In the genomic region with DNA sequence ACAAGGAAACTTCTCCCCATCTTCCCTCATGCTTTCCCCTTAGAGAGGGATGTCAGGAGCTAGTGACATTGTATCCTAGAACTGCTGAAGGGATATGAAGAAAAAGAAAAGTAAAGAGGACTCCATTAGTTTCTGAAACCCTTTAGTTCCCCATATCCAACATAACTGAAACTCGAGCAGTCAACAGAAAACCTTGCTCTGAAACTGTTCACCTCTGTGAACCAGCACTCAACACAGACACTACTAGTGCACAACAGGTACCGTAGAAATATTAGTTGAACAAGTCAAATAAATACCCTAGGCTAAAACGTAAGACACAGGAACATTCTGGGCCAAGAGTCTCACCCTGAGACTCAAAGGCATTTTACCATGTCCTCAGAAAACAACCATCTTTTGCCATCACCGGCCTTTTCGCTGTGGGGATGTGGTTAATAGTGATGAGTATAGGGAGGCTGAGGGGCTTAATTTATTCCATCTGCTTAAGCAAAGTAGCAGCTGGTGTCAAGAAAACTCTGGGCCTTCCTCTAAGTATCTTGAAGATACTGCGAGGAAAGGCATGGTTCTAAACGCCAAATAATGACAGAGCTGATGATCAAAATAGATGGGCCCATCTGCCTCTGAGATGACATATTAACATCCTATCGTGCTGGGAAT, we compare ENCODE assay signal across 16 cellular contexts.
A peak's percentile ranks its signal among the peaks of the same experiment; 100 is the strongest.
DNase-seq lines count a peak whose midpoint lies in the region; ATAC-seq and TF ChIP-seq lines count a peak whose summit lies in the region.
"Had no signal": no experiment of that assay in that cellular context is flagged by ENCODE, and none has a peak within 500 bp of the region (broad histone marks: within the 10 kb centered on the region; RNA-seq: fewer than 3 reads in every experiment).

No MANE protein-coding gene starts in this region.

- H3K27me3 Mint-ChIP-seq in activated naive CD8-positive, alpha-beta T cell treated with anti-CD3 and anti-CD28 coated beads, Interleukin-2, amount 50 U/mL, for 24 hours = no peaks in the 10 kb centered on the region
- no peaks in the 10 kb centered on the region for H3K27me3 Mint-ChIP-seq in activated naive CD4-positive, alpha-beta T cell treated with anti-CD3 and anti-CD28 coated beads, Interleukin-2, amount 10 ng/mL, durations not matched to agents 7 days and 5 days
- H3K27me3 Mint-ChIP-seq: activated naive CD8-positive, alpha-beta T cell treated with anti-CD3 and anti-CD28 coated beads for 36 hours had no signal

- peak overlapping the region; percentile 26 for H3K27ac ChIP-seq in OCI-LY1 (ENCODE audit: low read depth, low read length, poor library complexity, severe bottlenecking)
- no peak overlapping the region for H3K27ac ChIP-seq in Peyer's patch

- CTCF ChIA-PET in activated naive CD4-positive, alpha-beta T cell treated with anti-CD3 and anti-CD28 coated beads, Interleukin-2, amount 10 ng/mL, durations not matched to agents 7 days and 5 days (lab: Charles Lee) = no interaction called here

- no peak overlapping the region for H3K9ac ChIP-seq in OCI-LY1 (ENCODE audit: low read length)

- no peak for DNase-seq in Peyer's patch
- DNase-seq in COR-L47 (lab: John Stamatoyannopoulos, UW) = no peak
- no peak for DNase-seq in activated naive CD8-positive, alpha-beta T cell treated with anti-CD3 and anti-CD28 coated beads, Interleukin-2, amount 50 U/mL, for 24 hours
- no peak for DNase-seq in activated naive CD4-positive, alpha-beta T cell treated with anti-CD3 and anti-CD28 coated beads, Interleukin-2, amount 10 ng/mL, durations not matched to agents 7 days and 5 days
- DNase-seq: activated CD4-positive, alpha-beta T cell treated with anti-CD3 and anti-CD28 coated beads for 4 hours; activated naive CD8-positive, alpha-beta T cell treated with anti-CD3 and anti-CD28 coated beads for 36 hours; effector CD8-positive, alpha-beta T cell; hippocampal formation; IMR-90; NCI-H2081 treated with DMSO at 0.1 percent for 48 hours; SIG-M5; small intestine had no signal

- no peak overlapping the region for H2AFZ ChIP-seq in OCI-LY1 (ENCODE audit: low read length)

- no peaks in the 10 kb centered on the region for H3K79me2 ChIP-seq in OCI-LY1 (ENCODE audit: insufficient read depth, low read length)

- peaks cover 13% of the 10 kb centered on the region for H3K36me3 Mint-ChIP-seq in activated naive CD8-positive, alpha-beta T cell treated with anti-CD3 and anti-CD28 coated beads, Interleukin-2, amount 50 U/mL, for 24 hours (ENCODE audit: low read depth)
- H3K36me3 Mint-ChIP-seq in activated naive CD4-positive, alpha-beta T cell treated with anti-CD3 and anti-CD28 coated beads, Interleukin-2, amount 10 ng/mL, durations not matched to agents 7 days and 5 days = peaks cover 12% of the 10 kb centered on the region

- H3K9me3 ChIP-seq in OCI-LY1 (ENCODE audit: low read length) (no peaks in the 10 kb centered on the region), Peyer's patch (no peaks in the 10 kb centered on the region)

- no peak overlapping the region for H3K4me3 Mint-ChIP-seq in activated naive CD8-positive, alpha-beta T cell treated with anti-CD3 and anti-CD28 coated beads, Interleukin-2, amount 50 U/mL, for 24 hours
- H3K4me3 Mint-ChIP-seq in activated naive CD4-positive, alpha-beta T cell treated with anti-CD3 and anti-CD28 coated beads, Interleukin-2, amount 10 ng/mL, durations not matched to agents 7 days and 5 days = no peak overlapping the region
- H3K4me3 Mint-ChIP-seq: activated naive CD8-positive, alpha-beta T cell treated with anti-CD3 and anti-CD28 coated beads for 36 hours had no signal

- ATAC-seq in GM18520 (IDR thresholded peaks at IDR 0.05; ENCODE audit: unreplicated experiment) = peak; percentile 59
- ATAC-seq in GM21390 (IDR thresholded peaks at IDR 0.05; ENCODE audit: unreplicated experiment) = peak; percentile 90
- ATAC-seq in HG03045 (IDR thresholded peaks at IDR 0.05; ENCODE audit: unreplicated experiment) = peak; percentile 84
- no peak for ATAC-seq in activated naive CD8-positive, alpha-beta T cell treated with anti-CD3 and anti-CD28 coated beads, Interleukin-2, amount 50 U/mL, for 24 hours

- H3K4me1 Mint-ChIP-seq in activated naive CD8-positive, alpha-beta T cell treated with anti-CD3 and anti-CD28 coated beads, Interleukin-2, amount 50 U/mL, for 24 hours = peaks cover 18% of the 10 kb centered on the region
- peaks cover 20% of the 10 kb centered on the region for H3K4me1 Mint-ChIP-seq in activated naive CD4-positive, alpha-beta T cell treated with anti-CD3 and anti-CD28 coated beads, Interleukin-2, amount 10 ng/mL, durations not matched to agents 7 days and 5 days

- H3F3A ChIP-seq in OCI-LY1 (ENCODE audit: insufficient read depth, low read length) = no peaks in the 10 kb centered on the region

- no peak for TF ChIP-seq CTCF in OCI-LY1 (IDR thresholded peaks at IDR 0.05; ENCODE audit: low read length)
- TF ChIP-seq CTCF in Peyer's patch (IDR thresholded peaks at IDR 0.05) = no peak

- no peaks in the 10 kb centered on the region for H4K20me1 ChIP-seq in OCI-LY1 (ENCODE audit: insufficient read depth, low read length)

- peak overlapping the region; percentile 7; the same call in 1 of the 2 replicates for H3K4me2 ChIP-seq in OCI-LY1 (ENCODE audit: low read length)

- H3K9me2 ChIP-seq in OCI-LY1 (ENCODE audit: low read depth, low read length) = no peaks in the 10 kb centered on the region

- no peaks in the 10 kb centered on the region for H3K9me3 Mint-ChIP-seq in activated naive CD8-positive, alpha-beta T cell treated with anti-CD3 and anti-CD28 coated beads, Interleukin-2, amount 50 U/mL, for 24 hours
- no peaks in the 10 kb centered on the region for H3K9me3 Mint-ChIP-seq in activated naive CD4-positive, alpha-beta T cell treated with anti-CD3 and anti-CD28 coated beads, Interleukin-2, amount 10 ng/mL, durations not matched to agents 7 days and 5 days
- H3K9me3 Mint-ChIP-seq: activated naive CD8-positive, alpha-beta T cell treated with anti-CD3 and anti-CD28 coated beads for 36 hours had no signal

- H3K27ac Mint-ChIP-seq in activated naive CD8-positive, alpha-beta T cell treated with anti-CD3 and anti-CD28 coated beads, Interleukin-2, amount 50 U/mL, for 24 hours = no peak overlapping the region
- no peak overlapping the region for H3K27ac Mint-ChIP-seq in activated naive CD4-positive, alpha-beta T cell treated with anti-CD3 and anti-CD28 coated beads, Interleukin-2, amount 10 ng/mL, durations not matched to agents 7 days and 5 days
- H3K27ac Mint-ChIP-seq: activated naive CD8-positive, alpha-beta T cell treated with anti-CD3 and anti-CD28 coated beads for 36 hours had no signal

- H3K4me3 ChIP-seq in OCI-LY1 (ENCODE audit: low read depth, low read length, poor library complexity, severe bottlenecking) = no peak overlapping the region
- no peak overlapping the region for H3K4me3 ChIP-seq in Peyer's patch

- peaks cover 23% of the 10 kb centered on the region for H3K4me1 ChIP-seq in OCI-LY1 (ENCODE audit: insufficient read depth, low read length, severe bottlenecking)
- no peaks in the 10 kb centered on the region for H3K4me1 ChIP-seq in Peyer's patch

- no peak for TF ChIP-seq POLR2A in Peyer's patch (IDR thresholded peaks at IDR 0.05)

- no peaks in the 10 kb centered on the region for H3K36me3 ChIP-seq in OCI-LY1 (ENCODE audit: insufficient read depth, low read length)
- no peaks in the 10 kb centered on the region for H3K36me3 ChIP-seq in Peyer's patch

- H3K27me3 ChIP-seq in OCI-LY1 (ENCODE audit: insufficient read depth, low read length) (no peaks in the 10 kb centered on the region), Peyer's patch (no peaks in the 10 kb centered on the region)
